Comparison of ENCODE assay signal across 11 cellular contexts in genomic region chr4:113646456-113646809, GRCh38.
DNase-seq lines count a peak whose midpoint lies in the region; ATAC-seq, FAIRE-seq and TF ChIP-seq lines count a peak whose summit lies in the region.
"Had no signal": no experiment of that assay in that cellular context is flagged by ENCODE, and none has a peak within 500 bp of the region (broad histone marks: within the 10 kb centered on the region; RNA-seq: fewer than 3 reads in every experiment).

No MANE protein-coding gene starts in this region.

- H3K4me1 ChIP-seq in small intestine (ENCODE audit: control insufficient read depth in 2 of 2, insufficient read depth in 1 of 2, low read depth in 1 of 2, low read length in 1 of 2): peaks cover 6 to 18% of the 10 kb centered on the region in 2 donors
- H3K4me1 ChIP-seq in kidney (ENCODE audit: control insufficient read depth in 1 of 2, insufficient read depth in 1 of 2, low read depth in 1 of 2, low read length in 2 of 2): peaks cover 0 to 2% of the 10 kb centered on the region in 2 donors
- peaks cover 0 to 52% (median 9%) of the 10 kb centered on the region in 4 donors for H3K4me1 ChIP-seq in tibial artery

- no peak for TF ChIP-seq CTCF in RWPE1 (conservative IDR thresholded peaks at IDR 0.05; ENCODE audit: low read depth)
- no peak for TF ChIP-seq CTCF in kidney (IDR thresholded peaks at IDR 0.05; ENCODE audit: borderline replicate concordance, extremely low read depth, insufficient read depth)
- no peak for TF ChIP-seq CTCF in tibial artery (IDR thresholded peaks at IDR 0.05)

- 66 to 84% (median 81%) methylated on average over 2 of the region's 2 CpGs for WGBS in small intestine, 3 donors

- H3K27ac ChIP-seq in RWPE1 (peak overlapping the region; percentile 50; the same call in 1 of the 2 replicates), small intestine (ENCODE audit: low read depth in 1 of 2, low read length in 1 of 2) (peak overlapping the region; percentile 44 to 71), kidney (ENCODE audit: low read depth in 2 of 2, low read length in 2 of 2) (no peak overlapping the region), tibial artery (no peak overlapping the region)

- H3K9me3 ChIP-seq in small intestine (ENCODE audit: control insufficient read depth, low read depth) (no peaks in the 10 kb centered on the region), kidney (ENCODE audit: control insufficient read depth in 1 of 2, low read length in 2 of 2) (no peaks in the 10 kb centered on the region), tibial artery (no peaks in the 10 kb centered on the region)
- H3K9me3 ChIP-seq: SJSA1 had no signal

- ATAC-seq in left ventricle myocardium superior: peak; percentile 52

- CTCF ChIA-PET in RWPE1 (lab: Yijun Ruan, JAX): interaction anchor here (0.5 kb wide), 1 partner anchor 215 kb away, joined by 3 read pairs; no protein-coding TSS in a partner anchor

- no peaks in the 10 kb centered on the region for H3K27me3 ChIP-seq in small intestine (ENCODE audit: control insufficient read depth in 2 of 2, insufficient read depth in 2 of 2, low read length in 2 of 2)
- H3K27me3 ChIP-seq in tibial artery: no peaks in the 10 kb centered on the region
- H3K27me3 ChIP-seq: SJSA1 had no signal

- H3K4me3 ChIP-seq in small intestine (ENCODE audit: low read depth in 1 of 2, low read length in 2 of 2): no peak overlapping the region
- H3K4me3 ChIP-seq in kidney (ENCODE audit: low read length in 2 of 2): no peak overlapping the region
- no peak overlapping the region for H3K4me3 ChIP-seq in tibial artery
- H3K4me3 ChIP-seq: K562, SJSA1 had no signal

- DNase-seq in DMS153 (lab: John Stamatoyannopoulos, UW): peak; percentile 20
- DNase-seq in DMS153 treated with DMSO at 0.1 percent for 48 hours (lab: John Stamatoyannopoulos, UW; ENCODE audit: unreplicated experiment): no peak
- peak; percentile 28 for DNase-seq in RWPE1 (ENCODE audit: low spot score)
- peak; percentile 46 for DNase-seq in left ventricle myocardium superior
- DNase-seq in small intestine: peak; percentile 47
- no peak for DNase-seq in kidney
- DNase-seq in tibial artery: no peak
- no peak for DNase-seq in cerebellar cortex (ENCODE audit: low spot score)
- DNase-seq: activated T-cell treated with anti-CD3 and anti-CD28 coated beads, Interleukin-2, amount 50 U/mL, for 1 hour had no signal

- POLR2A ChIA-PET in RWPE1 (lab: Yijun Ruan, JAX; ENCODE audit: low non-redundant PET): no interaction called here

- intact Hi-C loops in left ventricle myocardium superior (cut with micrococcal nuclease): no loop called here
- intact Hi-C loops in kidney (cut with DNase I): no loop called here
- intact Hi-C loops in tibial artery (cut with DNase I; ENCODE audit: low total_unique reads): no loop called here

- H3K9ac ChIP-seq in kidney (ENCODE audit: low read length in 2 of 2): no peak overlapping the region

- FAIRE-seq in small intestine (lab: Jason Lieb, UNC) (no peak), kidney (lab: Jason Lieb, UNC) (no peak)
- FAIRE-seq: K562 had no signal

- no peaks in the 10 kb centered on the region for H3K36me3 ChIP-seq in small intestine (ENCODE audit: control insufficient read depth in 2 of 2, insufficient read depth in 2 of 2, low read length in 2 of 2)
- no peaks in the 10 kb centered on the region for H3K36me3 ChIP-seq in kidney (ENCODE audit: control insufficient read depth in 1 of 2, insufficient read depth in 2 of 2, low read length in 2 of 2)
- H3K36me3 ChIP-seq in tibial artery: no peaks in the 10 kb centered on the region
- H3K36me3 ChIP-seq: SJSA1 had no signal

Comparison
In these comparisons a context has a peak if more than half of its experiments do, and no peak if none do; other contexts are left out.
1. DNase-seq: peak in DMS153 (single experiment), RWPE1 (single experiment), left ventricle myocardium superior (single experiment) and small intestine (single experiment); none in DMS153 treated with DMSO at 0.1 percent for 48 hours (single experiment), kidney (single experiment), tibial artery (0 of 2) and cerebellar cortex (single experiment).
2. H3K27ac ChIP-seq: peak in RWPE1 (single experiment) and small intestine (2 of 2); none in kidney (0 of 2) and tibial artery (0 of 2).